10 cellular contexts compared by ENCODE assay signal in the genomic region with DNA sequence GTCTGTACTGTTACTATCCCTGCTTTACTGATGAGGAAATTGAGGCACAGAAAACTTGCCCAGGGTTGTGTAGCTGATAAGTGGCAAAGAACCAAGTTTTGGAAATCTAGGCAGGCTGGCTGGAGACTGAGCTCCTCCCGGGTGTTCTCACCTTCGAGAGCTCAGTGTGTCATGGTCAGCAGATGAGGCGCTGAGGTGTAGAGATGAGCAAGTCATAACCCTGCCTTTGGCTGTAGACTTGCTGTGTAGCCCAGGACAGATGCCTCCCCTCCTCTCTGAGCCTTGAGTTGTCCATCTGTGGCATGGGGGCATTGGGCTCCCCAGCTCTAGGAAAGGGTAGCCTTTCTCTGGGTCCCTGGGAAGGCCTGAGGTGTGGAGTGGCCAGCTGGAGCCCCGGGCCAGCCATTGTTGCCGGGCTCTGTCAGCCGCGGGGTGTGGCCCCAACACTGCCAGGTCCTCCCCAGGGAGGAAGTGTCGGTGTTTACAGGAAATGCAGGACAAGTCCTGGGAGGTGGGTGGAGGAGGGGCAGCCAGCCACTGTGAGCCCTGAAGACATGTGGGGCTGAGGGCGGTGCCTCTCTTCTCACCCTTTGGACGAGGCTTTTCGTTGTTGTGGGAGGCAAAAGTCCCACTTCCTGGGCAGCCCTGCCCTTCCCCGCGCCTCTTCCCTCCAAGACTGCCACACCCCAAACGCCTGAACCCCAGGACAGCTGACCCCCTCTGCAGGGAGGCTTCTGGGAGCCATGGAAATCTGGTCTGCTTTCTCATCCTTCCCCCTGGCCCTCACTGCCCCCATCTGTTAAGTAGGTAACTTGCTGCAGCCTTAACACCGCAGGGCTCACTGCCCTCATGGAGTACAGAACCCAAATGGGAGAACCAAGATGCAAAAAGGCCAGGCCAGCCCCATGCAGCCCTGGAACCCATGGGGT.
A peak's percentile ranks its signal among the peaks of the same experiment; 100 is the strongest.
DNase-seq lines count a peak whose midpoint lies in the region; ATAC-seq and TF ChIP-seq lines count a peak whose summit lies in the region.
"Had no signal": no experiment of that assay in that cellular context is flagged by ENCODE, and none has a peak within 500 bp of the region (broad histone marks: within the 10 kb centered on the region; RNA-seq: fewer than 3 reads in every experiment).

No MANE protein-coding gene starts in this region.

- no peaks in the 10 kb centered on the region for H3K27me3 ChIP-seq in Loucy (ENCODE audit: insufficient read depth, low read length, poor library complexity, severe bottlenecking)
- no peaks in the 10 kb centered on the region for H3K27me3 ChIP-seq in muscle layer of duodenum (ENCODE audit: low read depth, low read length)

- CTCF ChIA-PET in GM10248 (lab: Yijun Ruan, JAX), result interaction anchor here (0.7 to 1.4 kb wide), 2 partner anchors 67 to 73 kb away, joined by 3 read pairs; no protein-coding TSS in a partner anchor

- H3F3A ChIP-seq in Loucy (ENCODE audit: low read depth), result no peaks in the 10 kb centered on the region

- no peak for TF ChIP-seq CTCF in GM10248 (IDR thresholded peaks at IDR 0.05; ENCODE audit: control extremely low read depth, extremely low read depth, low read depth, missing control alignments)
- no peak for TF ChIP-seq CTCF in Loucy (conservative IDR thresholded peaks at IDR 0.05; ENCODE audit: low read length)
- no peak for TF ChIP-seq CTCF in epithelial cell of esophagus (IDR thresholded peaks at IDR 0.05; ENCODE audit: insufficient read depth, low read depth, low read length, missing control alignments)

- H2AFZ ChIP-seq in Loucy (ENCODE audit: low read length), result peak overlapping the region; percentile 32; the same call in 1 of the 2 replicates

- H3K4me3 ChIP-seq in Loucy (ENCODE audit: low read length, poor library complexity, severe bottlenecking), result no peak overlapping the region
- no peak overlapping the region for H3K4me3 ChIP-seq in epithelial cell of esophagus (ENCODE audit: low read length)
- no peak overlapping the region for H3K4me3 ChIP-seq in muscle layer of duodenum (ENCODE audit: low read depth in 1 of 2, low read length in 2 of 2)

- H3K36me3 ChIP-seq in Loucy (ENCODE audit: insufficient read depth, low read length), result no peaks in the 10 kb centered on the region
- no peaks in the 10 kb centered on the region for H3K36me3 ChIP-seq in muscle layer of duodenum (ENCODE audit: control insufficient read depth in 1 of 2, insufficient read depth in 2 of 2, low read length in 2 of 2)

- H3K9ac ChIP-seq in Loucy (ENCODE audit: low read depth, low read length, poor library complexity, severe bottlenecking), result no peak overlapping the region

- H3K9me3 ChIP-seq in Loucy (ENCODE audit: insufficient read depth, low read depth, low read length) (no peaks in the 10 kb centered on the region), muscle layer of duodenum (ENCODE audit: control insufficient read depth in 1 of 2, low read length in 2 of 2) (no peaks in the 10 kb centered on the region)

- H3K4me1 ChIP-seq in Loucy (ENCODE audit: insufficient read depth, low read length, poor library complexity, severe bottlenecking), result peaks cover 30% of the 10 kb centered on the region
- H3K4me1 ChIP-seq in muscle layer of duodenum (ENCODE audit: control insufficient read depth in 1 of 2, insufficient read depth in 2 of 2, low read length in 2 of 2), result peaks cover 8 to 18% of the 10 kb centered on the region in 2 donors

- peak overlapping the region; percentile 30 for H3K4me2 ChIP-seq in Loucy (ENCODE audit: low read depth, low read length, poor library complexity, severe bottlenecking)

- DNase-seq in GM10248 (ENCODE audit: extremely low spot score) (peak; percentile 49), epithelial cell of esophagus (ENCODE audit: low read depth) (peak; percentile 26), NCI-H526 treated with DMSO at 0.1 percent for 48 hours (lab: John Stamatoyannopoulos, UW) (no peak), C1 segment of cervical spinal cord (lab: John Stamatoyannopoulos, UW) (no peak), NCI-H1048 (lab: John Stamatoyannopoulos, UW) (no peak)
- DNase-seq: KBM-7 had no signal

- ATAC-seq in GM18907 (IDR thresholded peaks at IDR 0.05; ENCODE audit: unreplicated experiment), result no peak

- peak overlapping the region; percentile 56 for H3K27ac ChIP-seq in muscle layer of duodenum (ENCODE audit: low read length)
- H3K27ac ChIP-seq: epithelial cell of prostate had no signal

- no peaks in the 10 kb centered on the region for H3K9me2 ChIP-seq in Loucy (replicated peaks; ENCODE audit: low read depth, low read length)

- no peaks in the 10 kb centered on the region for H4K20me1 ChIP-seq in Loucy (ENCODE audit: insufficient read depth, low read length, poor library complexity, severe bottlenecking)

- H3K79me2 ChIP-seq in Loucy (ENCODE audit: insufficient read depth, low read length), result no peaks in the 10 kb centered on the region

- POLR2A ChIA-PET in GM10248 (lab: Yijun Ruan, JAX), result no interaction called here

Comparison
In these comparisons a context has a peak if more than half of its experiments do, and no peak if none do; other contexts are left out.
1. DNase-seq: peak in GM10248 (single experiment) and epithelial cell of esophagus (single experiment); none in NCI-H526 treated with DMSO at 0.1 percent for 48 hours (single experiment), C1 segment of cervical spinal cord (0 of 14) and NCI-H1048 (single experiment).